ENCODE assay signal across 10 cellular contexts in the genomic region with DNA sequence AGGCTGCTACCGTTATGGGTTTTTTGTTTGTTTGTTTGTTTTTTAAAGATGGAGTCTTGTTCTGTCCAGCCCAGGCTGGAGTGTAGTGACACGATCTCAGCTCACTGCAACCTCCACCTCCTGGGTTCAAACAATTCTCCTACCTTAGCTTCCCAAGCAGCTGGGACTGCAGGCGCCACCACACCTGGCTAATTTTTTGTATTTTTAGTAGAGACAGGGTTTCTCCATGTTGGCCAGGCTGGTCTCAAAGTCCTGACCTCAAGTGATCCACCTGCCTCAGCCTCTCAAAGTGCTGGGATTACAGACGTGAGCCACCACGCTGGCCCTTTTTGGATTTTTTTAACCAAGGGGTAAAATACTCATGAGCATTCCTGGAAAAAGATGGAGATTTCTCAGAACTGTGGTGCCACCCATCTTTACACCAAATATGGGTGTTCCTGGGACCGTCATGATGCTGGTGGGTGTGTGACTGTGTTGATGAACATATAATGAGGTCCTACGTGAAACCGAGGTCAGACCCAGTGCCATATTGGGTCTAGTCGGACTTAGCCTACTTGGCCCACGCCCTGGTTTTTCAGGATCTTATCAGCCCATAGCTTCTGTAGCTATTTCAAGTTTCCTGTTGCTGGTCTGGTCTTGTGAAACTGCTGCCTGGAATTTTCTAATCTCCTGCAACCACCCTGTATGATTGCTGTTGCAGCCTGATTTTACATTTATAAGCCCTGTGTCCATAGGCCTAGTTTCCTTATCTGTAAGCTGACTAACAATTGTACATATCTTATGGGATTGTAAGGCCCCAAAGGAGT. TPM values are rescaled to one million over a fixed set of nuclear protein-coding genes. Genes with fewer than 3 reads are reported as not detected.
DNase-seq lines count a peak whose midpoint lies in the region; ATAC-seq and TF ChIP-seq lines count a peak whose summit lies in the region.
"Had no signal": no experiment of that assay in that cellular context is flagged by ENCODE, and none has a peak within 500 bp of the region (broad histone marks: within the 10 kb centered on the region; RNA-seq: fewer than 3 reads in every experiment).

No MANE protein-coding gene starts in this region.

- H3K27me3 Mint-ChIP-seq in stimulated activated naive CD8-positive, alpha-beta T cell treated with anti-CD3 and anti-CD28 coated beads, Interleukin-15, Interleukin-2, amounts not matched to agents 100 ng/mL and 50 ng/mL, for 24 hours: no peaks in the 10 kb centered on the region
- H3K27me3 Mint-ChIP-seq in memory B cell: no peaks in the 10 kb centered on the region

- no peak overlapping the region for H2AFZ ChIP-seq in mammary epithelial cell (ENCODE audit: low read depth, low read length)

- peaks cover 19% of the 10 kb centered on the region for H3K4me1 ChIP-seq in mammary epithelial cell (ENCODE audit: insufficient read depth, low read length)

- no peak overlapping the region for H3K4me2 ChIP-seq in mammary epithelial cell (ENCODE audit: insufficient read depth, low read depth, low read length)

- no peak overlapping the region for H3K4me3 Mint-ChIP-seq in stimulated activated naive CD8-positive, alpha-beta T cell treated with anti-CD3 and anti-CD28 coated beads, Interleukin-15, Interleukin-2, amounts not matched to agents 100 ng/mL and 50 ng/mL, for 24 hours
- no peak overlapping the region for H3K4me3 Mint-ChIP-seq in memory B cell

- H3K36me3 Mint-ChIP-seq in stimulated activated naive CD8-positive, alpha-beta T cell treated with anti-CD3 and anti-CD28 coated beads, Interleukin-15, Interleukin-2, amounts not matched to agents 100 ng/mL and 50 ng/mL, for 24 hours (ENCODE audit: low read depth): peaks cover 50% of the 10 kb centered on the region
- peaks cover 20% of the 10 kb centered on the region for H3K36me3 Mint-ChIP-seq in memory B cell

- H3K27me3 ChIP-seq in mammary epithelial cell (ENCODE audit: insufficient read depth, low read length): no peaks in the 10 kb centered on the region

- no peak overlapping the region for H3K9ac ChIP-seq in mammary epithelial cell (ENCODE audit: insufficient read depth, low read length)

- TF ChIP-seq CTCF in mammary epithelial cell (conservative IDR thresholded peaks at IDR 0.05 in 1 of 2, IDR thresholded peaks at IDR 0.05 in 1 of 2; ENCODE audit: extremely low read depth in 1 of 2, insufficient read depth in 1 of 2, low read depth in 1 of 2, low read length in 2 of 2): no peak
- TF ChIP-seq CTCF in GM20000 (IDR thresholded peaks at IDR 0.05; ENCODE audit: extremely low read depth, missing control alignments): no peak

- H3K4me3 ChIP-seq in mammary epithelial cell (replicated peaks in 1 of 3; ENCODE audit: insufficient read depth in 1 of 3, low read depth in 2 of 3, low read length in 3 of 3): no peak overlapping the region

- no peaks in the 10 kb centered on the region for H3K9me3 Mint-ChIP-seq in stimulated activated naive CD8-positive, alpha-beta T cell treated with anti-CD3 and anti-CD28 coated beads, Interleukin-15, Interleukin-2, amounts not matched to agents 100 ng/mL and 50 ng/mL, for 24 hours
- no peaks in the 10 kb centered on the region for H3K9me3 Mint-ChIP-seq in memory B cell

- CTCF ChIA-PET in mammary epithelial cell (lab: Charles Lee; ENCODE audit: low non-redundant PET): no interaction called here

- H3K27ac ChIP-seq in mammary epithelial cell (ENCODE audit: insufficient read depth, low read depth, low read length): no peak overlapping the region

- intact Hi-C loops in mammary epithelial cell (cut with micrococcal nuclease): loop anchor here (1.0 kb wide), 1 partner anchor 93 kb away; no protein-coding TSS in a partner anchor

- DNase-seq in stimulated activated naive CD8-positive, alpha-beta T cell treated with anti-CD3 and anti-CD28 coated beads, Interleukin-15, Interleukin-2, amounts not matched to agents 100 U/mL and 50 U/mL, for 24 hours: no peak
- DNase-seq in mammary epithelial cell: peak; percentile 62
- DNase-seq in memory B cell (ENCODE audit: low spot score in 2 of 2): no peak
- DNase-seq in GM20000 (ENCODE audit: low spot score): no peak
- no peak for DNase-seq in mesenteric fat pad (ENCODE audit: low spot score)
- DNase-seq: activated CD4-positive, CD25-positive, alpha-beta regulatory T cell had no signal

- dilution Hi-C loops in mammary epithelial cell (cut with HindIII; ENCODE audit: low sequenced_read_pairs): no loop called here

- peaks cover 16% of the 10 kb centered on the region for H3K36me3 ChIP-seq in mammary epithelial cell (ENCODE audit: insufficient read depth, low read length)

- peaks cover 34% of the 10 kb centered on the region for H3K79me2 ChIP-seq in mammary epithelial cell (ENCODE audit: insufficient read depth, low read length)

- peaks cover 48% of the 10 kb centered on the region for H3K4me1 Mint-ChIP-seq in stimulated activated naive CD8-positive, alpha-beta T cell treated with anti-CD3 and anti-CD28 coated beads, Interleukin-15, Interleukin-2, amounts not matched to agents 100 ng/mL and 50 ng/mL, for 24 hours (ENCODE audit: low read depth)
- H3K4me1 Mint-ChIP-seq in memory B cell: peaks cover 26% of the 10 kb centered on the region

- no TSS peak for BruUV-seq in mammary epithelial cell (replicated peaks; lab: Mats Ljungman, UMichigan)

- H3K27ac Mint-ChIP-seq in stimulated activated naive CD8-positive, alpha-beta T cell treated with anti-CD3 and anti-CD28 coated beads, Interleukin-15, Interleukin-2, amounts not matched to agents 100 ng/mL and 50 ng/mL, for 24 hours: peak overlapping the region; percentile 19
- H3K27ac Mint-ChIP-seq in memory B cell: peak overlapping the region; percentile 100

- H3K9me3 ChIP-seq in mammary epithelial cell (replicated peaks; ENCODE audit: insufficient read depth, low read length): peaks cover 3% of the 10 kb centered on the region

- peaks cover 2% of the 10 kb centered on the region for H4K20me1 ChIP-seq in mammary epithelial cell (ENCODE audit: insufficient read depth, low read length)

- in situ Hi-C loops in mammary epithelial cell (cut with MboI; ENCODE audit: low sequenced_read_pairs in 2 of 2): no loop called here

- no peak for ATAC-seq in stimulated activated naive CD8-positive, alpha-beta T cell treated with anti-CD3 and anti-CD28 coated beads, Interleukin-15, Interleukin-2, amounts not matched to agents 100 U/mL and 50 U/mL, for 24 hours
- no peak for ATAC-seq in memory B cell (ENCODE audit: low read depth)
- ATAC-seq in activated CD4-positive, CD25-positive, alpha-beta regulatory T cell treated with anti-CD3 and anti-CD28 coated beads, Interleukin-2, amount 50 U/mL, for 24 hours: no peak
- no peak for ATAC-seq in GM19023 (IDR thresholded peaks at IDR 0.05; ENCODE audit: unreplicated experiment)

- 82% methylated on average over 9 of the region's 10 CpGs for WGBS in mammary epithelial cell (ENCODE audit: low coverage, missing lambda C conversion rate)

RNA-seq across cellular contexts. Expression of a gene that starts 6.2 kb away (rescaled TPM):
- total RNA-seq in mammary epithelial cell (100 to 1,000 TPM in 1 of 2 donors, 10 to 100 TPM in 1; 28.8 to 200 TPM), mesenteric fat pad (152 TPM)
- polyA plus RNA-seq in mammary epithelial cell: 22.9 TPM
- 25.8 TPM for polyA minus RNA-seq in mammary epithelial cell

RNA-seq across cellular contexts. Expression of a gene that starts 10.0 kb away (rescaled TPM):
- total RNA-seq in mammary epithelial cell (10 to 100 TPM; 10.0 to 12.7 TPM), mesenteric fat pad (44.9 TPM)
- polyA plus RNA-seq in mammary epithelial cell: 4.9 TPM
- polyA minus RNA-seq in mammary epithelial cell: 7.6 TPM

RNA-seq across cellular contexts. Expression of a gene that starts 20.1 kb away (rescaled TPM):
- total RNA-seq in mammary epithelial cell (under 1 TPM in 1 of 2 donors, not detected in 1; 0.17 TPM), mesenteric fat pad (not detected)
- not detected for polyA plus RNA-seq in mammary epithelial cell
- polyA minus RNA-seq in mammary epithelial cell: not detected
- total RNA-seq: epithelial cell of proximal tubule had no signal

RNA-seq across cellular contexts. Expression of a gene that starts 21.7 kb away (rescaled TPM):
- 100 to 1,000 TPM; 132 to 133 TPM for total RNA-seq in mammary epithelial cell
- polyA plus RNA-seq in mammary epithelial cell: 73.7 TPM
- 61.7 TPM for polyA minus RNA-seq in mammary epithelial cell
- 304 TPM for total RNA-seq in mesenteric fat pad

RNA-seq across cellular contexts. Expression of a gene that starts 42.1 kb away (rescaled TPM):
- total RNA-seq in mammary epithelial cell (1 to 10 TPM in 1 of 2 donors, not detected in 1; 3.0 TPM), mesenteric fat pad (9.4 TPM)
- polyA plus RNA-seq in mammary epithelial cell: 0.29 TPM
- polyA minus RNA-seq in mammary epithelial cell: not detected
